ENCODE assay signal across 12 cellular contexts in genomic region chr4:5750052-5750950, GRCh38. TPM values are rescaled to one million over a fixed set of nuclear protein-coding genes. Genes with fewer than 3 reads are reported as not detected.
DNase-seq lines count a peak whose midpoint lies in the region; ATAC-seq and TF ChIP-seq lines count a peak whose summit lies in the region.
"Had no signal": no experiment of that assay in that cellular context is flagged by ENCODE, and none has a peak within 500 bp of the region (broad histone marks: within the 10 kb centered on the region; RNA-seq: fewer than 3 reads in every experiment).

No MANE protein-coding gene starts in this region.

- in situ Hi-C loops in astrocyte of the spinal cord (cut with HindIII; ENCODE audit: low sequenced_read_pairs): no loop called here

- H3K4me1 ChIP-seq in upper lobe of right lung: no peaks in the 10 kb centered on the region

- TF ChIP-seq CTCF in astrocyte of the spinal cord (IDR thresholded peaks at IDR 0.05; ENCODE audit: low read depth, low read length) (no peak), upper lobe of right lung (IDR thresholded peaks at IDR 0.05) (no peak)

- no peak overlapping the region for H3K4me3 ChIP-seq in H7 (ENCODE audit: insufficient read depth, low read depth, low read length)
- no peak overlapping the region for H3K4me3 ChIP-seq in astrocyte of the spinal cord (ENCODE audit: low read depth, low read length)
- H3K4me3 ChIP-seq in upper lobe of right lung: no peak overlapping the region

- peak; percentile 9 for DNase-seq in H7
- peak; percentile 77 for DNase-seq in astrocyte of the spinal cord (ENCODE audit: low read depth, low spot score)
- peak; percentile 61 for DNase-seq in glomerular visceral epithelial cell (ENCODE audit: extremely low spot score)
- DNase-seq in upper lobe of right lung: peak; percentile 2
- no peak for DNase-seq in NCI-H1092 treated with DMSO at 0.1 percent for 48 hours (lab: John Stamatoyannopoulos, UW)
- DNase-seq in stimulated activated CD4-positive, alpha-beta T cell treated with anti-CD3 and anti-CD28 coated beads, Interleukin-2, amount 100 ng/mL, for 48 hours: no peak
- DNase-seq: activated CD8-positive, alpha-beta memory T cell treated with anti-CD3 and anti-CD28 coated beads, Interleukin-2, amount 10 ng/mL, durations not matched to agents 7 days and 5 days; activated naive CD4-positive, alpha-beta T cell treated with anti-CD3 and anti-CD28 coated beads for 36 hours; left cardiac atrium; naive thymus-derived CD8-positive, alpha-beta T cell had no signal

- H3K9me3 ChIP-seq in upper lobe of right lung: no peaks in the 10 kb centered on the region

- H3K36me3 ChIP-seq in H7 (replicated peaks; ENCODE audit: control insufficient read depth, insufficient read depth, low read length): peaks cover 5% of the 10 kb centered on the region
- peaks cover 24% of the 10 kb centered on the region for H3K36me3 ChIP-seq in upper lobe of right lung

- no peaks in the 10 kb centered on the region for H3K27me3 ChIP-seq in H7 (ENCODE audit: control insufficient read depth, insufficient read depth, low read length)
- no peaks in the 10 kb centered on the region for H3K27me3 ChIP-seq in upper lobe of right lung

- no peak overlapping the region for H3K27ac ChIP-seq in upper lobe of right lung
- H3K27ac ChIP-seq: HL-60 had no signal

- intact Hi-C loops in upper lobe of right lung (cut with DNase I): no loop called here

- ATAC-seq in upper lobe of right lung (no peak), HG03196 (IDR thresholded peaks at IDR 0.05; ENCODE audit: unreplicated experiment) (no peak)
- ATAC-seq: activated CD8-positive, alpha-beta memory T cell treated with anti-CD3 and anti-CD28 coated beads, Interleukin-2, amount 10 ng/mL, durations not matched to agents 7 days and 5 days; left cardiac atrium; naive thymus-derived CD8-positive, alpha-beta T cell had no signal

RNA-seq across cellular contexts. Expression of gene EVC, which starts 39.3 kb away (rescaled TPM):
- total RNA-seq in H7 (2014; rRNA removed; shearing (Covaris generic)): 4.5 and 15.4 TPM in 2 replicates
- 27.6 TPM for total RNA-seq in upper lobe of right lung

RNA-seq across cellular contexts. Expression of gene EVC2, which starts 41.9 kb away (rescaled TPM):
- 6.2 and 7.5 TPM in 2 replicates for total RNA-seq in H7 (2014; rRNA removed; shearing (Covaris generic))
- 6.3 TPM for total RNA-seq in upper lobe of right lung
- total RNA-seq: activated naive CD4-positive, alpha-beta T cell treated with anti-CD3 and anti-CD28 coated beads for 36 hours had no signal

Comparison
In these comparisons a context has a peak if more than half of its experiments do, and no peak if none do; other contexts are left out.
1. DNase-seq: peak in H7 (single experiment), astrocyte of the spinal cord (single experiment), glomerular visceral epithelial cell (single experiment) and upper lobe of right lung (single experiment); none in NCI-H1092 treated with DMSO at 0.1 percent for 48 hours (single experiment) and stimulated activated CD4-positive, alpha-beta T cell treated with anti-CD3 and anti-CD28 coated beads, Interleukin-2, amount 100 ng/mL, for 48 hours (0 of 2).